1 cellular context compared by ENCODE assay signal in genomic region chr18:11719050-11719449, GRCh38.
TF ChIP-seq lines count a peak whose summit lies in the region.

No MANE protein-coding gene starts in this region.

TF ChIP-seq in HepG2, 621 proteins besides CTCF, POLR2A, EP300 and RAD21 (continued from another document):
- no peak for TF ChIP-seq ZNF580 (CRISPR knock-in tag; IDR thresholded peaks at IDR 0.05; ENCODE audit: borderline replicate concordance, low read depth)
- no peak for TF ChIP-seq ZNF326 (CRISPR knock-in tag; IDR thresholded peaks at IDR 0.05; ENCODE audit: borderline replicate concordance)
